ENCODE assay signal across 17 cellular contexts in the genomic region with DNA sequence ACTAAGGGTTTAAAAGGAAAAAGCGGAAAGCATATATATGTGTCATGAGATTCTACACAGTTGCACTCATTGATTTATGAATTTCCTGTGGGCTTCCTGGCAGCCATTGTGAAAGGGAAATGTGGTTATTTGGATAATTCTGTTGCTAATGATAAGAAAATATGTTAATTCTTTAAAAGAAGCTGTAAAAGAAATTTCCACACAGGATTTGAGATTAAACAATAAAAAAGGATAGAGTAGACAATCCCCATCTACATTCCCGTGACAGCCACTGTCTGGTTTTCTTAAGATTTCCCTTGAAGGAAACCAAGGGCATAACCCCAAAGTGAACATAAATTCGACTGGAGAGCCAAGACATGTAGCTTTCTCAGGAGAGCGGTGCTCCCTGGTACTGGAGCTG.
DNase-seq lines count a peak whose midpoint lies in the region; ATAC-seq, FAIRE-seq and TF ChIP-seq lines count a peak whose summit lies in the region.
"Had no signal": no experiment of that assay in that cellular context is flagged by ENCODE, and none has a peak within 500 bp of the region (broad histone marks: within the 10 kb centered on the region; RNA-seq: fewer than 3 reads in every experiment).

No MANE protein-coding gene starts in this region.

- H3K4me1 ChIP-seq in A549: peaks cover 21% of the 10 kb centered on the region

- POLR2A ChIA-PET in A549 (lab: Yijun Ruan, JAX): no interaction called here

- TF ChIP-seq POLR2A in A549 (IDR thresholded peaks at IDR 0.05; ENCODE audit: low read length): no peak

- no peaks in the 10 kb centered on the region for H3K9me3 ChIP-seq in A549

- TF ChIP-seq EP300 in A549 (IDR thresholded peaks at IDR 0.05): no peak

- no peak for DNase-seq in A549 (ENCODE audit: low read depth in 1 of 2, low spot score in 1 of 2)
- DNase-seq in KBM-7: peak; percentile 44
- DNase-seq in amniotic epithelial cell (ENCODE audit: low read depth): peak; percentile 31
- no peak for DNase-seq in left lobe of liver (ENCODE audit: low spot score)
- no peak for DNase-seq in stimulated activated naive CD4-positive, alpha-beta T cell treated with Interleukin-2 at 50 U/mL for 16 hours (lab: John Stamatoyannopoulos, UW)
- no peak for DNase-seq in NCI-H1417 (lab: John Stamatoyannopoulos, UW)
- DNase-seq in T-helper 2 cell: no peak
- DNase-seq in H4 (ENCODE audit: low spot score): no peak
- DNase-seq: DMS 273 treated with DMSO at 0.1 percent for 48 hours, H7, NCI-H1436 treated with DMSO at 0.1 percent for 48 hours, NCI-H2029 treated with DMSO at 0.1 percent for 48 hours, NCI-H2171 treated with DMSO at 0.1 percent for 48 hours, NCI-H446 treated with DMSO at 0.1 percent for 48 hours, PC-3 had no signal

- H3K27ac ChIP-seq in A549: peak overlapping the region; percentile 47 to 81; a peak in 4 of 6 replicates
- H3K27ac ChIP-seq: C4-2B, RWPE1 had no signal

- no peak overlapping the region for H3K4me2 ChIP-seq in A549

- TF ChIP-seq CTCF in A549 (IDR thresholded peaks at IDR 0.05): no peak

- ATAC-seq in A549 (no peak), left lobe of liver (peak; percentile 38)

- TF ChIP-seq RAD21 in A549 (conservative IDR thresholded peaks at IDR 0.05 in 1 of 2, IDR thresholded peaks at IDR 0.05 in 1 of 2): no peak

- no peak overlapping the region for H3K4me3 ChIP-seq in A549

- WGBS in A549 (ENCODE audit: missing lambda C conversion rate): 83% methylated on average over 4 of the region's 4 CpGs

- FAIRE-seq in A549 (lab: Jason Lieb, UNC): no peak

- CTCF ChIA-PET in A549 (lab: Yijun Ruan, JAX): interaction anchor here (1.4 to 1.7 kb wide), 2 partner anchors 9 to 35 kb away, joined by 3 to 6 read pairs; no protein-coding TSS in a partner anchor

- in situ Hi-C loops in KBM-7 (cut with MboI; ENCODE audit: low pct_unique_long_range_greater_than_20kb, low sequenced_read_pairs): no loop called here

TF ChIP-seq in A549, 52 proteins besides CTCF, POLR2A, EP300 and RAD21:
- TF ChIP-seq JUN (IDR thresholded peaks at IDR 0.05) (no peak), BHLHE40 (IDR thresholded peaks at IDR 0.05; ENCODE audit: low read depth, low read length) (no peak), EHF (CRISPR knock-in tag; IDR thresholded peaks at IDR 0.05) (no peak), ZSCAN20 (CRISPR knock-in tag; IDR thresholded peaks at IDR 0.05) (no peak), GATA3 (IDR thresholded peaks at IDR 0.05; ENCODE audit: borderline replicate concordance) (no peak), CBX2 (IDR thresholded peaks at IDR 0.05; ENCODE audit: borderline replicate concordance, low read depth) (no peak), CHD4 (IDR thresholded peaks at IDR 0.05; ENCODE audit: borderline replicate concordance) (no peak), FOSB (CRISPR knock-in tag; IDR thresholded peaks at IDR 0.05) (no peak)
- TF ChIP-seq, protein P1, sequence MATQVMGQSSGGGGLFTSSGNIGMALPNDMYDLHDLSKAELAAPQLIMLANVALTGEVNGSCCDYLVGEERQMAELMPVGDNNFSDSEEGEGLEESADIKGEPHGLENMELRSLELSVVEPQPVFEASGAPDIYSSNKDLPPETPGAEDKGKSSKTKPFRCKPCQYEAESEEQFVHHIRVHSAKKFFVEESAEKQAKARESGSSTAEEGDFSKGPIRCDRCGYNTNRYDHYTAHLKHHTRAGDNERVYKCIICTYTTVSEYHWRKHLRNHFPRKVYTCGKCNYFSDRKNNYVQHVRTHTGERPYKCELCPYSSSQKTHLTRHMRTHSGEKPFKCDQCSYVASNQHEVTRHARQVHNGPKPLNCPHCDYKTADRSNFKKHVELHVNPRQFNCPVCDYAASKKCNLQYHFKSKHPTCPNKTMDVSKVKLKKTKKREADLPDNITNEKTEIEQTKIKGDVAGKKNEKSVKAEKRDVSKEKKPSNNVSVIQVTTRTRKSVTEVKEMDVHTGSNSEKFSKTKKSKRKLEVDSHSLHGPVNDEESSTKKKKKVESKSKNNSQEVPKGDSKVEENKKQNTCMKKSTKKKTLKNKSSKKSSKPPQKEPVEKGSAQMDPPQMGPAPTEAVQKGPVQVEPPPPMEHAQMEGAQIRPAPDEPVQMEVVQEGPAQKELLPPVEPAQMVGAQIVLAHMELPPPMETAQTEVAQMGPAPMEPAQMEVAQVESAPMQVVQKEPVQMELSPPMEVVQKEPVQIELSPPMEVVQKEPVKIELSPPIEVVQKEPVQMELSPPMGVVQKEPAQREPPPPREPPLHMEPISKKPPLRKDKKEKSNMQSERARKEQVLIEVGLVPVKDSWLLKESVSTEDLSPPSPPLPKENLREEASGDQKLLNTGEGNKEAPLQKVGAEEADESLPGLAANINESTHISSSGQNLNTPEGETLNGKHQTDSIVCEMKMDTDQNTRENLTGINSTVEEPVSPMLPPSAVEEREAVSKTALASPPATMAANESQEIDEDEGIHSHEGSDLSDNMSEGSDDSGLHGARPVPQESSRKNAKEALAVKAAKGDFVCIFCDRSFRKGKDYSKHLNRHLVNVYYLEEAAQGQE (IDR thresholded peaks at IDR 0.05): no peak
- TF ChIP-seq, protein P2, sequence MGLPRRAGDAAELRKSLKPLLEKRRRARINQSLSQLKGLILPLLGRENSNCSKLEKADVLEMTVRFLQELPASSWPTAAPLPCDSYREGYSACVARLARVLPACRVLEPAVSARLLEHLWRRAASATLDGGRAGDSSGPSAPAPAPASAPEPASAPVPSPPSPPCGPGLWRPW (IDR thresholded peaks at IDR 0.05): no peak
- TF ChIP-seq, protein P3, sequence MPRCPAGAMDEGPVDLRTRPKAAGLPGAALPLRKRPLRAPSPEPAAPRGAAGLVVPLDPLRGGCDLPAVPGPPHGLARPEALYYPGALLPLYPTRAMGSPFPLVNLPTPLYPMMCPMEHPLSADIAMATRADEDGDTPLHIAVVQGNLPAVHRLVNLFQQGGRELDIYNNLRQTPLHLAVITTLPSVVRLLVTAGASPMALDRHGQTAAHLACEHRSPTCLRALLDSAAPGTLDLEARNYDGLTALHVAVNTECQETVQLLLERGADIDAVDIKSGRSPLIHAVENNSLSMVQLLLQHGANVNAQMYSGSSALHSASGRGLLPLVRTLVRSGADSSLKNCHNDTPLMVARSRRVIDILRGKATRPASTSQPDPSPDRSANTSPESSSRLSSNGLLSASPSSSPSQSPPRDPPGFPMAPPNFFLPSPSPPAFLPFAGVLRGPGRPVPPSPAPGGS (IDR thresholded peaks at IDR 0.05): no peak

Comparison
In these comparisons a context has a peak if more than half of its experiments do, and no peak if none do; other contexts are left out.
1. DNase-seq: peak in KBM-7 (single experiment) and amniotic epithelial cell (single experiment); none in A549 (0 of 2), left lobe of liver (single experiment), stimulated activated naive CD4-positive, alpha-beta T cell treated with Interleukin-2 at 50 U/mL for 16 hours (single experiment), NCI-H1417 (0 of 3), T-helper 2 cell (0 of 5) and H4 (single experiment).